In the genomic region with DNA sequence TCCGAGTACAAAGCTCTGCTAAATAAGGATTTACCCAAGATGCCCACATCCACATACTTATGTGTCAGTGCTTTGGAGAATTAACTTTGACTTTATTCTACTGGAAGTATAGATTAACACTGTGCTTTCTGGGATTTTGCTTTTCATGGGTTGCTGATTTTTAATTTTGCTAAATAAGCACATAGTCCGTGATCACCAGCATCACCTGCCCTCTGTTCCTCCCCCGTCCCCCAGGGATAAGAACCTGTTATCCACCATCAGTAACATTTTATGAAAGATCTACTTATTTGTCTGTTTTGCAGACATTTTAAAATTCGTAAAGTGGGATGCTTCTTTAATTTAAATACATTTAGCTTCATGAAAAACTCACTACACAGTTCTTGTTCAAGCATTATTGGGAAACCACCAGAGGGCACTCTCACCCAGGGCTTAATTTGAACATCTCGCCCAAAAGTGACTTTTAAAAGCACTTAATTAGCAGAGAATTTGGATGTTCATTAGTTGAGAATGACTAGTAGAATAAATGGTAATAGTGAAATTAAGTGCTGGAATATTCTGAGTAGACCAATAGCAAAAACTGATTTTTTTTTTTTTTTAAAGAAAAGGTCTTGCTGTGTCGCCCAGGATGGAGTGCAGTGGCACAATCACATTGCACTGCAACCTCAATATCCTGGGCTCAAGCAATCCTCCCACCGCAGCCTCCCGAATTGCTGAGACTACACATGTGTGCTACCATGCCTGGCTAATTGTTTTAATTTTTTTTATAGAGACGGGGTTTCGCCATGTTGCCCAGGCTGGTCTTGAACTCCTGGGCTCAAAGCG, we compare ENCODE assay signal across 9 cellular contexts. TPM values are rescaled to one million over a fixed set of nuclear protein-coding genes. Genes with fewer than 3 reads are reported as not detected.
DNase-seq lines count a peak whose midpoint lies in the region; ATAC-seq, FAIRE-seq and TF ChIP-seq lines count a peak whose summit lies in the region.
"Had no signal": no experiment of that assay in that cellular context is flagged by ENCODE, and none has a peak within 500 bp of the region (broad histone marks: within the 10 kb centered on the region; RNA-seq: fewer than 3 reads in every experiment).

No MANE protein-coding gene starts in this region.

- intact Hi-C loops in left colon (cut with DNase I, micrococcal nuclease): loop anchor here in 1 of 2 donors (2.0 kb wide), 1 partner anchor 600 kb away; no protein-coding TSS in a partner anchor

- no peak overlapping the region for H3K27ac ChIP-seq in Karpas-422 (ENCODE audit: low read length)

- H3K9ac ChIP-seq in Karpas-422 (ENCODE audit: low read length): no peak overlapping the region

- no peak overlapping the region for H3K4me3 Mint-ChIP-seq in T-helper 2 cell treated with Interferon-gamma antibody and Interleukin-4, amounts not matched to agents 5 μg/mL and 100 μg/mL, for 36 hours
- H3K4me3 Mint-ChIP-seq: activated naive CD4-positive, alpha-beta T cell treated with anti-CD3 and anti-CD28 coated beads, Interleukin-2, amount 50 U/mL, for 24 hours had no signal

- no peaks in the 10 kb centered on the region for H3K9me3 ChIP-seq in Karpas-422 (ENCODE audit: low read length)

- peaks cover 14% of the 10 kb centered on the region for H3K4me1 Mint-ChIP-seq in T-helper 2 cell treated with Interferon-gamma antibody and Interleukin-4, amounts not matched to agents 5 μg/mL and 100 μg/mL, for 36 hours (ENCODE audit: low read depth)

- no peaks in the 10 kb centered on the region for H3K27me3 Mint-ChIP-seq in T-helper 2 cell treated with Interferon-gamma antibody and Interleukin-4, amounts not matched to agents 5 μg/mL and 100 μg/mL, for 36 hours (ENCODE audit: low read depth)
- H3K27me3 Mint-ChIP-seq: activated naive CD4-positive, alpha-beta T cell treated with anti-CD3 and anti-CD28 coated beads, Interleukin-2, amount 50 U/mL, for 24 hours had no signal

- H3K27me3 ChIP-seq in Karpas-422 (ENCODE audit: low read length): no peaks in the 10 kb centered on the region

- H4K20me1 ChIP-seq in Karpas-422 (ENCODE audit: insufficient read depth, low read depth, low read length): no peaks in the 10 kb centered on the region

- TF ChIP-seq CTCF in D721Med (IDR thresholded peaks at IDR 0.05; ENCODE audit: insufficient read depth, missing control alignments): peak; percentile 76

- no peak for FAIRE-seq in D721Med (lab: Jason Lieb, UNC)

- no peak overlapping the region for H3K4me2 ChIP-seq in Karpas-422 (ENCODE audit: low read depth, low read length, poor library complexity, severe bottlenecking)

- H3K4me1 ChIP-seq in Karpas-422 (ENCODE audit: low read length): no peaks in the 10 kb centered on the region

- H3K4me3 ChIP-seq in Karpas-422 (ENCODE audit: low read length): no peak overlapping the region

- H2AFZ ChIP-seq in Karpas-422 (ENCODE audit: low read length): no peak overlapping the region

- H3K9me3 Mint-ChIP-seq in T-helper 2 cell treated with Interferon-gamma antibody and Interleukin-4, amounts not matched to agents 5 μg/mL and 100 μg/mL, for 36 hours: no peaks in the 10 kb centered on the region
- H3K9me3 Mint-ChIP-seq: activated naive CD4-positive, alpha-beta T cell treated with anti-CD3 and anti-CD28 coated beads, Interleukin-2, amount 50 U/mL, for 24 hours had no signal

- peaks cover 19% of the 10 kb centered on the region for H3K36me3 Mint-ChIP-seq in T-helper 2 cell treated with Interferon-gamma antibody and Interleukin-4, amounts not matched to agents 5 μg/mL and 100 μg/mL, for 36 hours (ENCODE audit: low read depth)

- no peaks in the 10 kb centered on the region for H3K9me2 ChIP-seq in Karpas-422 (replicated peaks; ENCODE audit: insufficient read depth, low read length)

- H3K36me3 ChIP-seq in Karpas-422 (ENCODE audit: insufficient read depth, low read length): peaks cover 4% of the 10 kb centered on the region; the same call in 1 of the 2 replicates

- H3K27ac Mint-ChIP-seq in T-helper 2 cell treated with Interferon-gamma antibody and Interleukin-4, amounts not matched to agents 5 μg/mL and 100 μg/mL, for 36 hours: no peak overlapping the region
- H3K27ac Mint-ChIP-seq: activated naive CD4-positive, alpha-beta T cell treated with anti-CD3 and anti-CD28 coated beads, Interleukin-2, amount 50 U/mL, for 24 hours had no signal

- no peaks in the 10 kb centered on the region for H3K79me2 ChIP-seq in Karpas-422 (ENCODE audit: low read length)

- DNase-seq in D721Med (ENCODE audit: insufficient read length, low spot score) (no peak), Karpas-422 (peak; percentile 71), astrocyte of the hippocampus (ENCODE audit: low read depth, low spot score) (peak; percentile 61), left colon (peak; percentile 31 to 42)
- peak; percentile 27 for DNase-seq in T-helper 2 cell treated with Interferon-gamma antibody and Interleukin-4, amounts not matched to agents 5 μg/mL and 100 μg/mL, for 36 hours (ENCODE audit: low spot score)
- peak; percentile 54 for DNase-seq in stimulated activated CD8-positive, alpha-beta memory T cell treated with anti-CD3 and anti-CD28 coated beads, Interleukin-12 subunit alpha, Interleukin-12 subunit beta, amount 100 ng/mL, for 1 hour (ENCODE audit: low read depth)

- ATAC-seq in left colon (no peak), HG02884 (IDR thresholded peaks at IDR 0.05; ENCODE audit: unreplicated experiment) (no peak), HG03439 (IDR thresholded peaks at IDR 0.05; ENCODE audit: unreplicated experiment) (no peak)

RNA-seq across cellular contexts. Expression of a gene that starts 35.7 kb away (rescaled TPM):
- 39.2 and 131 TPM in 2 replicates for total RNA-seq in Karpas-422 (2014; rRNA removed; shearing (Covaris generic); ENCODE audit: low replicate concordance)
- 10 to 100 TPM; 58.2 to 65.1 TPM for total RNA-seq in left colon
